In the genomic region with DNA sequence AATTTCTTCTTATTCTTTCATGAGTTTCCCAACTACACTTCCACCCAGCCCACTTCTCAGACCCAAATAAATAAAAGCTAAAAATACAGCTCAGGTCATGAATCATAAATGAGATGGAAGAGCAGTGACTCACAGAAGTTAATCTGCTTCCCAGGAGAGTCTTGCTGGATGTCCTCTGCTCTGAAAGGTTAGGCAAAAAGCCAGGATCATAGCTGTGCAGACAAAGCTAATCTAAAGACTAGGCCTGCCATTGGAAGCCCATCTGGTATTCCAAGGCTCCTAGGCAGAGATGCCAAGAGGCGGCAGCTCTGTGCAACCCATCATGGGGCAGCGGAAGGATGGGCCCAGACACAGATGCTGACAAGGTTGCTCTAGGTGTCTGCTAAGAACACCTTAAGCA, we compare ENCODE assay signal across 10 cellular contexts. TPM values are rescaled to one million over a fixed set of nuclear protein-coding genes. Genes with fewer than 3 reads are reported as not detected.
DNase-seq lines count a peak whose midpoint lies in the region; ATAC-seq and TF ChIP-seq lines count a peak whose summit lies in the region.
"Had no signal": no experiment of that assay in that cellular context is flagged by ENCODE, and none has a peak within 500 bp of the region (broad histone marks: within the 10 kb centered on the region; RNA-seq: fewer than 3 reads in every experiment).

No MANE protein-coding gene starts in this region.

- H3K4me3 ChIP-seq in uterus: no peak overlapping the region
- H3K4me3 ChIP-seq: coronary artery, tibial artery had no signal

- no peaks in the 10 kb centered on the region for H3K9me3 ChIP-seq in uterus
- H3K9me3 ChIP-seq: tibial artery had no signal

- H3K36me3 ChIP-seq in uterus: no peaks in the 10 kb centered on the region
- H3K36me3 ChIP-seq: tibial artery had no signal

- no peak for TF ChIP-seq POLR2A in uterus (IDR thresholded peaks at IDR 0.05)

- H3K27ac ChIP-seq in uterus: no peak overlapping the region
- H3K27ac ChIP-seq: tibial artery had no signal

- DNase-seq in EH (ENCODE audit: low read depth) (peak; percentile 98), LoVo (ENCODE audit: low spot score) (peak; percentile 14), brain pericyte (ENCODE audit: low read depth, low spot score) (peak; percentile 36), non-pigmented ciliary epithelial cell (ENCODE audit: low read depth) (peak; percentile 96), COLO668 (lab: John Stamatoyannopoulos, UW; ENCODE audit: unreplicated experiment) (no peak), HT-29 (ENCODE audit: low spot score) (no peak), uterus (no peak)
- DNase-seq: tibial artery had no signal

- H3K27me3 ChIP-seq in uterus: no peaks in the 10 kb centered on the region
- H3K27me3 ChIP-seq: tibial artery had no signal

- H3K4me1 ChIP-seq in uterus: no peaks in the 10 kb centered on the region

- intact Hi-C loops in uterus (cut with DNase I; ENCODE audit: low total_unique reads): no loop called here

- TF ChIP-seq CTCF in uterus (IDR thresholded peaks at IDR 0.05): no peak

- ATAC-seq in HG02798 (IDR thresholded peaks at IDR 0.05; ENCODE audit: poor library complexity, unreplicated experiment): no peak

RNA-seq across cellular contexts. Expression of gene SHC4, which starts 24.0 kb away (rescaled TPM):
- total RNA-seq in HT-29 (2014; rRNA removed; shearing (Covaris generic)): not detected in 2 replicates
- 1 to 10 TPM in 2 of 4 donors, under 1 TPM in 1, not detected in 1; 0.88 to 6.8 (median 5.0) TPM for total RNA-seq in uterus

Comparison
In these comparisons a context has a peak if more than half of its experiments do, and no peak if none do; other contexts are left out.
1. DNase-seq: peak in EH (single experiment), LoVo (single experiment), brain pericyte (single experiment) and non-pigmented ciliary epithelial cell (single experiment); none in COLO668 (single experiment), HT-29 (single experiment) and uterus (0 of 2).